9 cellular contexts compared by ENCODE assay signal in the genomic region with DNA sequence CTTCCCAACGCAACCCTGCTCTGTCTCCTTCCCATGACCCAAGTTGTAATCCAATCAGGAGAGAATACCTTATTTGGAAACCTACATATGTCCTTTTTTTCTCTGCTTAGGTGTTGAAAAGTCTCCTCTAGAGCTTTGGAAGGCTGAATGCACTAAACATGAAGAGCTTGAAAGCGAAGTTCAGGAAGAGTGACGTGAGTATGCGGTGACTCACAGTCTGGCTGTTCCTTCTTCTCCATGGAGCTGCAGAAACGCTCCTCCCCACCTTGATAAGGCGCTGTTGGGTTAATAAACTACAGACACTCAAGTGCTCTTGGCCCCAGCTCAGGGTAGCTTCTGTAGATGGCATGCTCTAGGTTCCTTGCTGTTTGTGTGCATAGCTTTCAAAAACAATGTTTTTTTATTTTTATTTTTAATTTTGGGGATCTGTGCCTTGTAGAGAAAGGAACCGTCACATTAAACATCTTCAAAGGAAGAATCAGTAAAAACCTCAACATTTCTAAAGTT. TPM values are rescaled to one million over a fixed set of nuclear protein-coding genes. Genes with fewer than 3 reads are reported as not detected.
DNase-seq lines count a peak whose midpoint lies in the region; ATAC-seq and TF ChIP-seq lines count a peak whose summit lies in the region.
"Had no signal": no experiment of that assay in that cellular context is flagged by ENCODE, and none has a peak within 500 bp of the region (broad histone marks: within the 10 kb centered on the region; RNA-seq: fewer than 3 reads in every experiment).

No MANE protein-coding gene starts in this region.

- H3K79me2 ChIP-seq in hepatocyte = peaks cover 62% of the 10 kb centered on the region

- DNase-seq in HPDE6-E6E7 (ENCODE audit: extremely low spot score) = peak; percentile 80
- DNase-seq in adrenal gland = peak; percentile 63 to 88 (median 84)
- DNase-seq in hepatocyte (ENCODE audit: low spot score) = peak; percentile 94
- DNase-seq in stomach = peak; percentile 86
- DNase-seq in activated gamma-delta T cell (lab: John Stamatoyannopoulos, UW) = no peak
- DNase-seq in activated CD4-positive, alpha-beta T cell treated with anti-CD3 and anti-CD28 coated beads, Interleukin-2, amount 50 U/mL, for 4 hours = no peak
- no peak for DNase-seq in germinal center (ENCODE audit: low spot score)
- DNase-seq: stimulated activated CD4-positive, alpha-beta T cell treated with anti-CD3 and anti-CD28 coated beads, Interleukin-4, amount 100 ng/mL, for 4 hours had no signal

- no peak overlapping the region for H2AFZ ChIP-seq in hepatocyte

- H3K27ac ChIP-seq in adrenal gland = peak overlapping the region in 1 of 5 donors; percentile 41
- H3K27ac ChIP-seq in hepatocyte = peak overlapping the region; percentile 87
- H3K27ac ChIP-seq in stomach = peak overlapping the region; percentile 66 to 80 (median 76)

- H3K9me2 ChIP-seq in hepatocyte (replicated peaks; ENCODE audit: insufficient read depth) = no peaks in the 10 kb centered on the region

- 29 to 34% (median 32%) methylated on average over 7 of the region's 7 CpGs for WGBS in adrenal gland, 4 donors
- WGBS in hepatocyte (ENCODE audit: low lambda C conversion rate, missing lambda C conversion rate) = 23% methylated on average over 7 of the region's 7 CpGs
- 15 to 35% (median 28%) methylated on average over 7 of the region's 7 CpGs for WGBS in stomach, 5 donors

- H3K9me3 ChIP-seq in adrenal gland (replicated peaks in 1 of 3) = no peaks in the 10 kb centered on the region
- H3K9me3 ChIP-seq in hepatocyte (ENCODE audit: low read depth) = no peaks in the 10 kb centered on the region
- no peaks in the 10 kb centered on the region for H3K9me3 ChIP-seq in stomach

- no peaks in the 10 kb centered on the region for H3K27me3 ChIP-seq in adrenal gland
- no peaks in the 10 kb centered on the region for H3K27me3 ChIP-seq in hepatocyte
- no peaks in the 10 kb centered on the region for H3K27me3 ChIP-seq in stomach

- H3K4me1 ChIP-seq in adrenal gland (replicated peaks in 1 of 2) (peaks cover 0 to 22% of the 10 kb centered on the region in 2 donors), hepatocyte (ENCODE audit: insufficient read depth) (peaks cover 34% of the 10 kb centered on the region), stomach (peaks cover 0 to 48% (median 24%) of the 10 kb centered on the region in 4 donors)

- H3K4me2 ChIP-seq in hepatocyte = peak overlapping the region; percentile 66

- TF ChIP-seq POLR2A in adrenal gland (IDR thresholded peaks at IDR 0.05) (no peak), stomach (IDR thresholded peaks at IDR 0.05) (no peak)

- no peak for TF ChIP-seq EP300 in stomach (IDR thresholded peaks at IDR 0.05)

- ATAC-seq in GM18909 (IDR thresholded peaks at IDR 0.05; ENCODE audit: poor library complexity, unreplicated experiment) = no peak

- intact Hi-C loops in adrenal gland (cut with DNase I) = no loop called here
- intact Hi-C loops in stomach (cut with DNase I; ENCODE audit: low total_unique reads) = no loop called here

- no peaks in the 10 kb centered on the region for H3K36me3 ChIP-seq in adrenal gland (replicated peaks in 1 of 2)
- no peaks in the 10 kb centered on the region for H3K36me3 ChIP-seq in hepatocyte (replicated peaks; ENCODE audit: insufficient read depth, low read depth)
- H3K36me3 ChIP-seq in stomach = no peaks in the 10 kb centered on the region

- no peaks in the 10 kb centered on the region for H4K20me1 ChIP-seq in hepatocyte (ENCODE audit: insufficient read depth, poor library complexity, severe bottlenecking)

- TF ChIP-seq CTCF in adrenal gland (IDR thresholded peaks at IDR 0.05) (peak in 2 of 6 experiments; percentile 7 to 12), hepatocyte (IDR thresholded peaks at IDR 0.05; ENCODE audit: poor library complexity) (no peak), stomach (IDR thresholded peaks at IDR 0.05) (no peak)

- H3K4me3 ChIP-seq in adrenal gland (peak overlapping the region in 1 of 4 donors; percentile 17), hepatocyte (no peak overlapping the region), stomach (no peak overlapping the region)

RNA-seq across cellular contexts. Expression of a gene that starts 30.7 kb away (rescaled TPM):
- 100 to 1,000 TPM in 1 of 8 donors, 10 to 100 TPM in 7; 12.5 to 158 (median 33.8) TPM for total RNA-seq in adrenal gland
- 10 to 100 TPM in 2 of 3 donors, 1 to 10 TPM in 1; 9.1 to 26.1 (median 13.5) TPM for polyA plus RNA-seq in adrenal gland
- total RNA-seq in hepatocyte = 44.8 and 49.6 TPM in 2 replicates
- 31.3 and 42.2 TPM in 2 replicates for polyA plus RNA-seq in hepatocyte
- 10 to 100 TPM; 20.5 to 62.4 (median 41.4) TPM for total RNA-seq in stomach
- polyA plus RNA-seq in stomach = 10 to 100 TPM in 2 of 3 donors, 1 to 10 TPM in 1; 5.1 to 20.7 (median 18.8) TPM

Comparison
In these comparisons a context has a peak if more than half of its experiments do, and no peak if none do; other contexts are left out.
1. DNase-seq: peak in HPDE6-E6E7 (single experiment), adrenal gland (7 of 7), hepatocyte (single experiment) and stomach (single experiment); none in activated gamma-delta T cell (single experiment), activated CD4-positive, alpha-beta T cell treated with anti-CD3 and anti-CD28 coated beads, Interleukin-2, amount 50 U/mL, for 4 hours (0 of 2) and germinal center (single experiment).